Comparison of ENCODE assay signal across 8 cellular contexts in genomic region chr5:173573126-173573960, GRCh38. TPM values are rescaled to one million over a fixed set of nuclear protein-coding genes. Genes with fewer than 3 reads are reported as not detected.
A peak's percentile ranks its signal among the peaks of the same experiment; 100 is the strongest.
DNase-seq lines count a peak whose midpoint lies in the region; ATAC-seq and TF ChIP-seq lines count a peak whose summit lies in the region.

No MANE protein-coding gene starts in this region.

- H3K27ac ChIP-seq in ovary = no peak overlapping the region
- H3K27ac ChIP-seq in thoracic aorta = no peak overlapping the region

- H3K27me3 ChIP-seq in ovary (no peaks in the 10 kb centered on the region), thoracic aorta (replicated peaks; ENCODE audit: insufficient read depth) (no peaks in the 10 kb centered on the region)

- H3K4me3 ChIP-seq in AG09309 (ENCODE audit: control insufficient read depth, low read depth, low read length) (peak overlapping the region; percentile 31), ovary (no peak overlapping the region), thoracic aorta (peak overlapping the region; percentile 45)

- DNase-seq in AG09309 (ENCODE audit: low read depth) = no peak
- DNase-seq in HUDEP-2 (lab: John Stamatoyannopoulos, UW; ENCODE audit: unreplicated experiment in 76 of 76) = peak in 49 of 76 experiments; percentile 1 to 64 (median 26)
- DNase-seq in RPMI8226 = peak; percentile 59
- DNase-seq in activated gamma-delta T cell (lab: John Stamatoyannopoulos, UW) = peak; percentile 24
- DNase-seq in germinal center (ENCODE audit: low spot score) = peak; percentile 66
- peak; percentile 60 to 89 (median 71) for DNase-seq in ovary
- DNase-seq in thoracic aorta (ENCODE audit: low spot score) = no peak

- WGBS in ovary, 3 donors = 29 to 30% (median 30%) methylated on average over 35 of the region's 35 CpGs

- H3K4me1 ChIP-seq in ovary (ENCODE audit: insufficient read depth) (no peaks in the 10 kb centered on the region), thoracic aorta (ENCODE audit: control insufficient read depth in 1 of 2, low read depth in 2 of 2) (peaks cover 0 to 6% of the 10 kb centered on the region in 2 donors)

- H3K36me3 ChIP-seq in ovary (no peaks in the 10 kb centered on the region), thoracic aorta (no peaks in the 10 kb centered on the region)

- TF ChIP-seq EP300 in ovary (IDR thresholded peaks at IDR 0.05) = no peak

- no peak for TF ChIP-seq POLR2A in ovary (IDR thresholded peaks at IDR 0.05)

- intact Hi-C loops in ovary (cut with DNase I) = loop anchor here (1.0 to 5.0 kb wide), 3 partner anchors 276 to 281 kb away; no protein-coding TSS in a partner anchor

- TF ChIP-seq CTCF in AG09309 (IDR thresholded peaks at IDR 0.05; ENCODE audit: control insufficient read depth, insufficient read depth, low read depth, low read length, missing control alignments) (peak; percentile 95), ovary (IDR thresholded peaks at IDR 0.05) (peak; percentile 71 to 90 (median 88)), thoracic aorta (IDR thresholded peaks at IDR 0.05) (peak; percentile 98)

- ATAC-seq in GM18868 (IDR thresholded peaks at IDR 0.05; ENCODE audit: unreplicated experiment) (peak; percentile 78), thoracic aorta (ENCODE audit: insufficient number of reproducible peaks, low FRiP score, low read depth) (peak; percentile 72)

- H3K9me3 ChIP-seq in ovary = no peaks in the 10 kb centered on the region
- H3K9me3 ChIP-seq in thoracic aorta = no peaks in the 10 kb centered on the region

RNA-seq across cellular contexts. Expression of gene BOD1, which starts 43.1 kb away (rescaled TPM):
- total RNA-seq in ovary (10 to 100 TPM; 45.8 to 63.0 (median 60.4) TPM), thoracic aorta (10 to 100 TPM; 30.2 to 44.7 TPM)
- polyA plus RNA-seq in ovary = 10 to 100 TPM; 63.0 to 76.1 TPM

Comparison
In these comparisons a context has a peak if more than half of its experiments do, and no peak if none do; other contexts are left out.
1. DNase-seq: peak in HUDEP-2 (49 of 76), RPMI8226 (single experiment), activated gamma-delta T cell (single experiment), germinal center (single experiment) and ovary (5 of 5); none in AG09309 (single experiment) and thoracic aorta (single experiment).
2. Peak in every context shown above with its lines, with median percentiles within 50 percentile points of each other: CTCF ChIP-seq.